1 cellular context compared by ENCODE assay signal in the genomic region with DNA sequence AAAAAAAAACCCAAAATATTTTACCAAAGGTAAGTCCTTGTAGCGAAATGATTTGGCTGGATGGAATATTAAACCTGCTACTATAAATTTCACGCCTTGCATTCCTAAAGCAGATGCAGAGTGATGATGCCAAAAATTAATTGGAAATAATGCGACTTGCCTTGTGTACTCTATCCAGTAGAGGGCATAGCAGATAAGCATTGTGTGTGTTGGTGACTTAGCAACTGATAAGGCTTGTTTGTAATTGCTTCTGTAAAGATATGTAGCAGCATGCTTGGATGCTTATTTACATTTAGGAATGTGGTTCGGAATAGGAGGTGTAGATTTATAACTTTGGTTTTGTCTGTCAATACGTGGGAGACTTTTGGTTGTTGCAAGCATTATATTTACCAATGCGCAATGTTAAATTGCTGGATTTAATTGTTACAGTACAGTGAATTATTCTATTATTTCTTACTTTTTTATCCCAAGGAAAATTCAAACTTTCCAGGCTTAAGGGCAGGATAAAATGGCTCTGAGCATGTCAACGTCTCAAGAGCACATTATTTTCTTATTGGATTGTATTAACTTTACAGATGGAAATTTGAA.
A peak's percentile ranks its signal among the peaks of the same experiment; 100 is the strongest.
TF ChIP-seq lines count a peak whose summit lies in the region.

No MANE protein-coding gene starts in this region.

TF ChIP-seq in IMR-90, 13 proteins besides CTCF, POLR2A, EP300 and RAD21 (continued from another document):
- TF ChIP-seq BHLHE40 (IDR thresholded peaks at IDR 0.05; ENCODE audit: low read depth, low read length) (peak; percentile 20; the same call in 1 of the 2 replicates), CHD1 (IDR thresholded peaks at IDR 0.05; ENCODE audit: low read depth, low read length) (no peak), CEBPB (IDR thresholded peaks at IDR 0.05; ENCODE audit: low read depth, low read length) (no peak), SMC3 (IDR thresholded peaks at IDR 0.05; ENCODE audit: low read depth, low read length) (peak; percentile 66), MAFK (IDR thresholded peaks at IDR 0.05; ENCODE audit: low read depth, low read length) (no peak)
